ENCODE assay signal across 10 cellular contexts in the genomic region with DNA sequence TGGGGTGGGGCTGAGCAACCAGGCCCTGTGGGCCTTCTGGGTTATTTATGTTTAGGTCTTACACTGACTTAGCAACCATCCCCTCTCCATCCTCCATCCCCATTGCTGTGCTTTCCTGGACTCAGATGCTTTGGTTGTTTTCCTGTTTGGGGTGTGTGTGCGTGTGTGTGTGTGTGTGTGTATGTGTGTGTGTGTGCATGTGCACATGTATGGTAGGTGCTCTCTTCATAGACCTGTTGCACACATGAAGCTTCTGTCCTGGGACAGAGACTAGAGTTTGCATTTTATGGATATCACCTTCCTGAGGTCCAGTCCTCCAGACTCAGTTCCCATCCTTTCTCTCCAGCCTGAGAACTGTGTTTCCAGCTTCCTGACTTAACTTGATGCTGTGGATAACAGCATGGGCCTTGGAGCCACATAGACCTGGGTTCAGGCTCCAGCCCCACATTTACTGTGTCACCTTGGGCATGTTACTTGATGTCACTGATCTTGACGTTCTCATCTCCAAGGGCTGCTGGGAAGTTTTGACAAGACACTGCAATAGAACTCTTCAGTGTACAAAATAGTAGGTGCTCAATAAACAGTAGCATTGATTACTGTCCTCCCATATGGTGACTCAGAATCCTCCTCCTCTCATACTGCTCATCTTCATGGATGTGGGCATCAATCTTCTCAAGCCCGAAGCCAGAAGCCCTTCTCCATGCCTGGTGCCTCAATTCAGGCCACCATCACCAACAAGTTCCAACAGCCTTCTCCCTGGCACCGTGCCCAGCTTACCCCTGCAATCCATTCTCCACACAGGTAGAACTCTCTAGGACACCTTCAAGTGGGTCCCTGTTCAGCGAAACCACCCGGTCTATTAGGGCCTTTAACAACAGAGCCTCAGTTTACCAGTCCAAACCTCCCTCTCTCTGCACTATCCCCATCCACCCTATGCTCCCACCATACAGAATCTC.
DNase-seq lines count a peak whose midpoint lies in the region; ATAC-seq and TF ChIP-seq lines count a peak whose summit lies in the region.
"Had no signal": no experiment of that assay in that cellular context is flagged by ENCODE, and none has a peak within 500 bp of the region (broad histone marks: within the 10 kb centered on the region; RNA-seq: fewer than 3 reads in every experiment).

No MANE protein-coding gene starts in this region.

- no peak overlapping the region for H4K8ac ChIP-seq in mesendoderm (ENCODE audit: low read depth, low read length)

- no peak overlapping the region for H2AK5ac ChIP-seq in mesendoderm (ENCODE audit: low read length)

- H3K4ac ChIP-seq in mesendoderm (ENCODE audit: low read depth, low read length): no peak overlapping the region

- DNase-seq in CD8-positive, alpha-beta T cell: no peak
- DNase-seq in activated naive CD4-positive, alpha-beta T cell treated with anti-CD3 and anti-CD28 coated beads, Interleukin-2, amount 50 U/mL, for 72 hours (ENCODE audit: low spot score in 2 of 2): no peak
- DNase-seq in mesendoderm (peak; percentile 32), NCI-H2081 (lab: John Stamatoyannopoulos, UW) (no peak), kidney glomerular epithelial cell (lab: John Stamatoyannopoulos, UW) (no peak), T1000 (lab: John Stamatoyannopoulos, UW) (no peak)
- DNase-seq: hippocampal formation had no signal

- no peak overlapping the region for H3K23ac ChIP-seq in mesendoderm (ENCODE audit: low read length)

- peak overlapping the region; percentile 49 for H3K27ac Mint-ChIP-seq in CD8-positive, alpha-beta T cell
- peak overlapping the region; percentile 78 to 80 for H3K27ac Mint-ChIP-seq in activated naive CD4-positive, alpha-beta T cell treated with anti-CD3 and anti-CD28 coated beads, Interleukin-2, amount 50 U/mL, for 72 hours

- H3K9me3 Mint-ChIP-seq in CD8-positive, alpha-beta T cell: no peaks in the 10 kb centered on the region
- no peaks in the 10 kb centered on the region for H3K9me3 Mint-ChIP-seq in activated naive CD4-positive, alpha-beta T cell treated with anti-CD3 and anti-CD28 coated beads, Interleukin-2, amount 50 U/mL, for 72 hours

- POLR2A ChIA-PET in CD8-positive, alpha-beta T cell (lab: Charles Lee): interaction anchor here (0.6 to 1.1 kb wide), 2 partner anchors 14 to 242 kb away, joined by 3 to 4 read pairs; no protein-coding TSS in a partner anchor

- H3K36me3 ChIP-seq in CD8-positive, alpha-beta T cell (ENCODE audit: insufficient read depth, low read length): no peaks in the 10 kb centered on the region
- H3K36me3 ChIP-seq in KMS-11 (ENCODE audit: insufficient read depth) (no peaks in the 10 kb centered on the region), mesendoderm (ENCODE audit: control insufficient read depth, insufficient read depth, low read length) (no peaks in the 10 kb centered on the region)
- H3K36me3 ChIP-seq: cardiac muscle cell had no signal

- no peak overlapping the region for H3K56ac ChIP-seq in mesendoderm (ENCODE audit: low read length)

- H3K27me3 ChIP-seq in CD8-positive, alpha-beta T cell (ENCODE audit: insufficient read depth, low read length): no peaks in the 10 kb centered on the region
- H3K27me3 ChIP-seq in KMS-11 (ENCODE audit: insufficient read depth, low read depth) (peaks cover 2% of the 10 kb centered on the region; the same call in 1 of the 2 replicates), mesendoderm (ENCODE audit: insufficient read depth, low read length, poor library complexity) (peaks cover 3% of the 10 kb centered on the region)

- H3K79me2 ChIP-seq in KMS-11 (ENCODE audit: insufficient read depth, low read depth) (no peaks in the 10 kb centered on the region), mesendoderm (ENCODE audit: control insufficient read depth, insufficient read depth, low read length) (no peaks in the 10 kb centered on the region)

- intact Hi-C loops in CD8-positive, alpha-beta T cell (cut with DNase I, micrococcal nuclease): loop anchor here in 1 of 2 experiments (10.0 kb wide), 1 partner anchor 301 kb away; a partner anchor contains a TSS

- H2BK5ac ChIP-seq in mesendoderm (ENCODE audit: low read length): no peak overlapping the region

- no peaks in the 10 kb centered on the region for H3K9me3 ChIP-seq in CD8-positive, alpha-beta T cell (ENCODE audit: low read length)

- H3K4me3 ChIP-seq in CD8-positive, alpha-beta T cell (ENCODE audit: low read depth, low read length): no peak overlapping the region
- H3K4me3 ChIP-seq in KMS-11 (IDR thresholded peaks at IDR 0.05; ENCODE audit: insufficient read depth, low read depth, low read length) (peak overlapping the region; percentile 25), mesendoderm (ENCODE audit: low read length) (no peak overlapping the region)
- H3K4me3 ChIP-seq: cardiac muscle cell had no signal

- H3K4me2 ChIP-seq in KMS-11: peak overlapping the region; percentile 38
- no peak overlapping the region for H3K4me2 ChIP-seq in mesendoderm (ENCODE audit: low read length)

- H3K27ac ChIP-seq in CD8-positive, alpha-beta T cell (ENCODE audit: low read depth, low read length): no peak overlapping the region
- peak overlapping the region; percentile 71 for H3K27ac ChIP-seq in KMS-11
- H3K27ac ChIP-seq in mesendoderm (ENCODE audit: low read depth, low read length): no peak overlapping the region
- H3K27ac ChIP-seq: cardiac muscle cell, epithelial cell of prostate had no signal

- H4K20me1 ChIP-seq in KMS-11 (ENCODE audit: insufficient read depth): no peaks in the 10 kb centered on the region

- no peak overlapping the region for H2BK120ac ChIP-seq in mesendoderm (ENCODE audit: low read depth, low read length)

- no peak overlapping the region for H3K18ac ChIP-seq in mesendoderm (ENCODE audit: low read length)

- ATAC-seq in CD8-positive, alpha-beta T cell: no peak
- ATAC-seq in activated naive CD4-positive, alpha-beta T cell treated with anti-CD3 and anti-CD28 coated beads, Interleukin-2, amount 50 U/mL, for 72 hours: no peak

- no CpG with 5 or more reads among the region's 6 CpGs for WGBS in mesendoderm (ENCODE audit: extremely low coverage, insufficient coverage, low lambda C conversion rate)

- no peak for TF ChIP-seq CTCF in CD8-positive, alpha-beta T cell (IDR thresholded peaks at IDR 0.05)
- no peak for TF ChIP-seq CTCF in KMS-11 (conservative IDR thresholded peaks at IDR 0.05; ENCODE audit: low read depth, low read length)

- H3K4me1 ChIP-seq in CD8-positive, alpha-beta T cell (ENCODE audit: insufficient read depth, low read length): peaks cover 22% of the 10 kb centered on the region
- H3K4me1 ChIP-seq in KMS-11 (ENCODE audit: low read depth, poor library complexity, severe bottlenecking): peaks cover 85% of the 10 kb centered on the region
- peaks cover 9% of the 10 kb centered on the region for H3K4me1 ChIP-seq in mesendoderm (ENCODE audit: control insufficient read depth, low read depth, low read length)

- CTCF ChIA-PET in CD8-positive, alpha-beta T cell (lab: Charles Lee): interaction anchor here (1.0 kb wide), 1 partner anchor 13 kb away, joined by 3 read pairs; no protein-coding TSS in a partner anchor

- H2BK15ac ChIP-seq in mesendoderm (replicated peaks; ENCODE audit: low read depth): no peak overlapping the region

- H4K5ac ChIP-seq in mesendoderm (ENCODE audit: low read length): no peak overlapping the region

- H3K36me3 Mint-ChIP-seq in CD8-positive, alpha-beta T cell: no peaks in the 10 kb centered on the region
- peaks cover 0 to 5% of the 10 kb centered on the region in 2 donors for H3K36me3 Mint-ChIP-seq in activated naive CD4-positive, alpha-beta T cell treated with anti-CD3 and anti-CD28 coated beads, Interleukin-2, amount 50 U/mL, for 72 hours

- H3K79me1 ChIP-seq in mesendoderm (ENCODE audit: low read length): no peaks in the 10 kb centered on the region

- peak overlapping the region; percentile 31; the same call in 1 of the 2 replicates for H2AFZ ChIP-seq in KMS-11 (ENCODE audit: low read depth)

- peaks cover 70% of the 10 kb centered on the region for H3K4me1 Mint-ChIP-seq in CD8-positive, alpha-beta T cell (ENCODE audit: low read depth)

- no peaks in the 10 kb centered on the region for H3K27me3 Mint-ChIP-seq in CD8-positive, alpha-beta T cell (ENCODE audit: low read depth)

- H3K4me3 Mint-ChIP-seq in CD8-positive, alpha-beta T cell: no peak overlapping the region

- H3K9ac ChIP-seq in KMS-11 (peak overlapping the region; percentile 9; the same call in 1 of the 2 replicates), mesendoderm (ENCODE audit: low read length) (no peak overlapping the region)
